In the genomic region with DNA sequence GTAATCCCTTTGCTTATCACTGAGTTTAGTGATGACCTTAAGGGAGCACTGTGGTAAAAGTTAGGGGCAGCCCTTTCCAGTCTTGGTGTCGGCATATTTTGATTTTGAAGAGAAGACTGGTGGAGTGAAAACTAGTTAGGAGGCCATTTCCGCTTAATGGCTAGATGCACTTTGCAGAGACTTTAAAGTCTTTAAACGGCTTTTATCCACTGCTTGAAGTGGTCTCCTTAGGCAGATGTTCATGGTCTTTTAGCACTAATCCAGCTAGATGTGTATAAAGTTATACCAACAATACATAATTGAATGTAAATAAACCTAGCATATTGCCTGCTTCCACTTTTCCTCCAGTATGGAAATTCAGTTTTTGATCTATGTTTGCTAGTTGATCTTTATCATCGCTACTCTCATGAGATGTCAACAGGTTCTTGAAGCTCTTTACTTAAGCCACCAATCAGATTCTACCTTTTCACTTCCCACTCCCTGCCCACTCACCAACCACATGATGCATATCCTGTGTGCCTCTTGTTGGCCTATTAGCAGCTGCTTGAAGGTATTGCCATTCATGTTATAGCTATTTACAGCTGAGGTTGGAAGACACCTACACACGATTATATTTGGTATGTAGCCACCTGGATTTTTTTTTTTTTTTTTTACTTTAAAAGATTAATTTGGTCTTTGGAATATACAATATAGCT, we compare ENCODE assay signal across 11 cellular contexts.
A peak's percentile ranks its signal among the peaks of the same experiment; 100 is the strongest.
DNase-seq lines count a peak whose midpoint lies in the region; ATAC-seq and TF ChIP-seq lines count a peak whose summit lies in the region.
"Had no signal": no experiment of that assay in that cellular context is flagged by ENCODE, and none has a peak within 500 bp of the region (broad histone marks: within the 10 kb centered on the region; RNA-seq: fewer than 3 reads in every experiment).

No MANE protein-coding gene starts in this region.

- H3K4me1 ChIP-seq in HUES64 (ENCODE audit: insufficient read depth, low read length): peaks cover 49% of the 10 kb centered on the region
- H3K4me1 ChIP-seq in mesendoderm (ENCODE audit: control insufficient read depth, low read depth, low read length): peaks cover 4% of the 10 kb centered on the region
- H3K4me1 ChIP-seq in prostate gland (replicated peaks): no peaks in the 10 kb centered on the region
- H3K4me1 ChIP-seq: vagina had no signal

- no peak overlapping the region for H3K4me3 Mint-ChIP-seq in activated CD8-positive, alpha-beta T cell treated with anti-CD3 and anti-CD28 coated beads, Interleukin-2, amount 10 ng/mL, durations not matched to agents 7 days and 5 days
- H3K4me3 Mint-ChIP-seq: dendritic cell treated with granulocyte-macrophage colony-stimulating factor and Interleukin-4, amounts not matched to agents 40 ng/mL and 50 ng/mL, for 4 days had no signal

- no peak overlapping the region for H3K56ac ChIP-seq in mesendoderm (ENCODE audit: low read length)

- no peak overlapping the region for H2AK5ac ChIP-seq in mesendoderm (ENCODE audit: low read length)

- no peaks in the 10 kb centered on the region for H3K9me3 ChIP-seq in HUES64 (ENCODE audit: insufficient read depth, low read depth, low read length)
- no peaks in the 10 kb centered on the region for H3K9me3 ChIP-seq in prostate gland
- H3K9me3 ChIP-seq: vagina had no signal

- H3K9ac ChIP-seq in HUES64 (ENCODE audit: low read depth, low read length) (no peak overlapping the region), mesendoderm (ENCODE audit: low read length) (no peak overlapping the region)

- H2BK5ac ChIP-seq in mesendoderm (ENCODE audit: low read length): no peak overlapping the region

- CTCF ChIA-PET in activated CD8-positive, alpha-beta T cell treated with anti-CD3 and anti-CD28 coated beads, Interleukin-2, amount 10 ng/mL, durations not matched to agents 7 days and 5 days (lab: Charles Lee): no interaction called here

- H3K27ac Mint-ChIP-seq in activated CD8-positive, alpha-beta T cell treated with anti-CD3 and anti-CD28 coated beads, Interleukin-2, amount 10 ng/mL, durations not matched to agents 7 days and 5 days: peak overlapping the region; percentile 35
- H3K27ac Mint-ChIP-seq: dendritic cell treated with granulocyte-macrophage colony-stimulating factor and Interleukin-4, amounts not matched to agents 40 ng/mL and 50 ng/mL, for 4 days had no signal

- H3K4me1 Mint-ChIP-seq in activated CD8-positive, alpha-beta T cell treated with anti-CD3 and anti-CD28 coated beads, Interleukin-2, amount 10 ng/mL, durations not matched to agents 7 days and 5 days (ENCODE audit: low read depth): peaks cover 21% of the 10 kb centered on the region

- H3K36me3 Mint-ChIP-seq in activated CD8-positive, alpha-beta T cell treated with anti-CD3 and anti-CD28 coated beads, Interleukin-2, amount 10 ng/mL, durations not matched to agents 7 days and 5 days (ENCODE audit: low read depth): peaks cover 17% of the 10 kb centered on the region

- DNase-seq in DMS53 (lab: John Stamatoyannopoulos, UW) (peak; percentile 96), mesendoderm (peak; percentile 60), DMS114 treated with DMSO at 0.1 percent for 48 hours (lab: John Stamatoyannopoulos, UW; ENCODE audit: unreplicated experiment) (no peak), prostate gland (ENCODE audit: low spot score) (no peak), brain microvascular endothelial cell (no peak), NCI-H1092 treated with DMSO at 0.1 percent for 48 hours (lab: John Stamatoyannopoulos, UW) (no peak)
- DNase-seq in activated CD8-positive, alpha-beta T cell treated with anti-CD3 and anti-CD28 coated beads, Interleukin-2, amount 10 ng/mL, durations not matched to agents 7 days and 5 days: peak; percentile 39
- DNase-seq: right cardiac atrium had no signal

- H3K27me3 ChIP-seq in HUES64 (ENCODE audit: insufficient read depth, low read length): no peaks in the 10 kb centered on the region
- H3K27me3 ChIP-seq in mesendoderm (ENCODE audit: insufficient read depth, low read length, poor library complexity): no peaks in the 10 kb centered on the region
- no peaks in the 10 kb centered on the region for H3K27me3 ChIP-seq in prostate gland (replicated peaks; ENCODE audit: insufficient read depth)
- H3K27me3 ChIP-seq in brain microvascular endothelial cell (replicated peaks): no peaks in the 10 kb centered on the region
- H3K27me3 ChIP-seq: vagina had no signal

- no peaks in the 10 kb centered on the region for H3K27me3 Mint-ChIP-seq in activated CD8-positive, alpha-beta T cell treated with anti-CD3 and anti-CD28 coated beads, Interleukin-2, amount 10 ng/mL, durations not matched to agents 7 days and 5 days (ENCODE audit: low read depth)
- H3K27me3 Mint-ChIP-seq: dendritic cell treated with granulocyte-macrophage colony-stimulating factor and Interleukin-4, amounts not matched to agents 40 ng/mL and 50 ng/mL, for 4 days had no signal

- no peaks in the 10 kb centered on the region for H3K79me1 ChIP-seq in mesendoderm (ENCODE audit: low read length)

- H2BK15ac ChIP-seq in mesendoderm (replicated peaks; ENCODE audit: low read depth): no peak overlapping the region

- POLR2A ChIA-PET in activated CD8-positive, alpha-beta T cell treated with anti-CD3 and anti-CD28 coated beads, Interleukin-2, amount 10 ng/mL, durations not matched to agents 7 days and 5 days (lab: Charles Lee): no interaction called here

- in situ Hi-C loops in brain microvascular endothelial cell (cut with HindIII; ENCODE audit: low pct_ligation_motif_present, low sequenced_read_pairs): no loop called here

- no peak overlapping the region for H3K18ac ChIP-seq in mesendoderm (ENCODE audit: low read length)

- H3K36me3 ChIP-seq in HUES64 (ENCODE audit: insufficient read depth, low read length) (peaks cover 24% of the 10 kb centered on the region), mesendoderm (ENCODE audit: control insufficient read depth, insufficient read depth, low read length) (no peaks in the 10 kb centered on the region), prostate gland (no peaks in the 10 kb centered on the region), brain microvascular endothelial cell (replicated peaks) (peaks cover 5% of the 10 kb centered on the region)

- intact Hi-C loops in prostate gland (cut with DNase I): no loop called here

- H3K79me2 ChIP-seq in mesendoderm (ENCODE audit: control insufficient read depth, insufficient read depth, low read length): no peaks in the 10 kb centered on the region

- ATAC-seq in activated CD8-positive, alpha-beta T cell treated with anti-CD3 and anti-CD28 coated beads, Interleukin-2, amount 10 ng/mL, durations not matched to agents 7 days and 5 days: peak; percentile 63

- H2BK120ac ChIP-seq in mesendoderm (ENCODE audit: low read depth, low read length): no peak overlapping the region

- WGBS in HUES64: 92% methylated on average over 5 of the region's 5 CpGs
- no CpG with 5 or more reads among the region's 5 CpGs for WGBS in mesendoderm (ENCODE audit: extremely low coverage, insufficient coverage, low lambda C conversion rate)
- WGBS in prostate gland: 66% methylated on average over 5 of the region's 5 CpGs

- H3K4ac ChIP-seq in mesendoderm (ENCODE audit: low read depth, low read length): no peak overlapping the region

- TF ChIP-seq CTCF in prostate gland (IDR thresholded peaks at IDR 0.05) (no peak), brain microvascular endothelial cell (IDR thresholded peaks at IDR 0.05; ENCODE audit: low read depth, low read length, missing control alignments) (no peak)

- no peak overlapping the region for H4K5ac ChIP-seq in mesendoderm (ENCODE audit: low read length)

- no peaks in the 10 kb centered on the region for H3K9me3 Mint-ChIP-seq in activated CD8-positive, alpha-beta T cell treated with anti-CD3 and anti-CD28 coated beads, Interleukin-2, amount 10 ng/mL, durations not matched to agents 7 days and 5 days (ENCODE audit: insufficient read depth)
- H3K9me3 Mint-ChIP-seq: dendritic cell treated with granulocyte-macrophage colony-stimulating factor and Interleukin-4, amounts not matched to agents 40 ng/mL and 50 ng/mL, for 4 days had no signal

- H4K8ac ChIP-seq in mesendoderm (ENCODE audit: low read depth, low read length): no peak overlapping the region

- H3K4me3 ChIP-seq in HUES64 (ENCODE audit: low read length) (no peak overlapping the region), mesendoderm (ENCODE audit: low read length) (no peak overlapping the region), prostate gland (no peak overlapping the region), brain microvascular endothelial cell (ENCODE audit: low read depth, low read length) (no peak overlapping the region)
- H3K4me3 ChIP-seq: vagina had no signal

- H3K23ac ChIP-seq in mesendoderm (ENCODE audit: low read length): no peak overlapping the region

- TF ChIP-seq POLR2A in prostate gland (IDR thresholded peaks at IDR 0.05): no peak

- H3K4me2 ChIP-seq in mesendoderm (ENCODE audit: low read length): no peak overlapping the region

- H3K27ac ChIP-seq in HUES64 (ENCODE audit: low read depth, low read length) (peak overlapping the region; percentile 94; the same call in 1 of the 2 replicates), mesendoderm (ENCODE audit: low read depth, low read length) (peak overlapping the region; percentile 8), prostate gland (no peak overlapping the region), brain microvascular endothelial cell (no peak overlapping the region)
- H3K27ac ChIP-seq: vagina had no signal

Comparison
In these comparisons a context has a peak if more than half of its experiments do, and no peak if none do; other contexts are left out.
1. DNase-seq: peak in DMS53 (single experiment), activated CD8-positive, alpha-beta T cell treated with anti-CD3 and anti-CD28 coated beads, Interleukin-2, amount 10 ng/mL, durations not matched to agents 7 days and 5 days (single experiment) and mesendoderm (single experiment); none in DMS114 treated with DMSO at 0.1 percent for 48 hours (single experiment), prostate gland (single experiment), brain microvascular endothelial cell (single experiment) and NCI-H1092 treated with DMSO at 0.1 percent for 48 hours (single experiment).
2. H3K27ac ChIP-seq: peak in HUES64 (single experiment) and mesendoderm (single experiment); none in prostate gland (0 of 2) and brain microvascular endothelial cell (single experiment).